Comparison of ENCODE assay signal across 8 cellular contexts in the genomic region with DNA sequence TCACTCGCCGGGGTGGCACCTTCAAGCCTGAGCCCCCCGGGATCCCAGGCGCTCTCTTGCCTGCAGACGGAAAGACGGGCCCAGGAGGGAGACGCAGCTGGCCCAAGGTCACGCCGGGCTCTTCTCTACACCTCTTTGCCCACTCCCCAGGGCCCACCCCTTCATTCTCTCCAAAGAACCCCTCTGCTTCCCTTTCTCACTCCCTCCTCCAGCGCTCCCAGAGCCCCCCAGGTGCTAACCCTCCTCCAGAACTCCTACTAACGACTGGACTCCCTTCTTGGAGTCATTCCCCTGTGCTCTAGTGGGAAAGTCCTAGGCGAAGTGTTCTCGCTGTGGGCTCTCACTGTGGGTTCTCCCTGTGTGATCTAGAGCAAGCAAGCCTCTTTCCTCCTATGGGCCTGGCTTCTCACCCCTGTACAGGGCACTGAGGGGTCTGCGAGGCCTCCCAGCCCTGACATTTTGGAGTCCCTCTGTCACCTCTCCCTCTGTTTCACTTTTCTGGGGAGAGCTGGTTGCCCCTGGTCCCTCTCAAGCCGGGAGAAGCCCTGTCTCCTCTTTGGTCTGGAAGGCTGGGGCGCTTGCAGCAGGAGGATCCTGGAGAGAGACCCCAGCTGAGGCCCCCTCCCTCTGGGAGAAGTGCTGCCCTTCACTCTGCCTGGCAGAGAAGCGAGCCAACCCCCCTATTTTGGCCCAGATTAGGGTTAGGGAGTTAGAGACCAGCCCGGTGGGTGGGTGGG. TPM values are rescaled to one million over a fixed set of nuclear protein-coding genes. Genes with fewer than 3 reads are reported as not detected.
DNase-seq lines count a peak whose midpoint lies in the region; ATAC-seq, FAIRE-seq and TF ChIP-seq lines count a peak whose summit lies in the region.

No MANE protein-coding gene starts in this region.

- H3K27ac Mint-ChIP-seq in activated naive CD4-positive, alpha-beta T cell treated with anti-CD3 and anti-CD28 coated beads for 36 hours: peak overlapping the region; percentile 44
- H3K27ac Mint-ChIP-seq in activated CD8-positive, alpha-beta T cell treated with anti-CD3 and anti-CD28 coated beads for 36 hours: peak overlapping the region; percentile 28

- ATAC-seq in activated CD8-positive, alpha-beta T cell treated with anti-CD3 and anti-CD28 coated beads for 36 hours: no peak

- 7 to 16% (median 9%) methylated on average over 9 to 18 of the region's 18 CpGs for WGBS in stomach, 5 donors

- TF ChIP-seq EP300 in stomach (IDR thresholded peaks at IDR 0.05): no peak

- H3K27ac ChIP-seq in stomach: peak overlapping the region; percentile 79 to 93 (median 88)

- peaks cover 0 to 6% (median 0%) of the 10 kb centered on the region in 3 donors for H3K27me3 ChIP-seq in stomach

- peak overlapping the region; percentile 83 for H3K4me3 Mint-ChIP-seq in activated naive CD4-positive, alpha-beta T cell treated with anti-CD3 and anti-CD28 coated beads for 36 hours
- H3K4me3 Mint-ChIP-seq in activated CD8-positive, alpha-beta T cell treated with anti-CD3 and anti-CD28 coated beads for 36 hours: peak overlapping the region; percentile 91

- no peaks in the 10 kb centered on the region for H3K9me3 ChIP-seq in stomach

- TF ChIP-seq POLR2A in stomach (IDR thresholded peaks at IDR 0.05): no peak

- peaks cover 5% of the 10 kb centered on the region for H3K4me1 Mint-ChIP-seq in activated naive CD4-positive, alpha-beta T cell treated with anti-CD3 and anti-CD28 coated beads for 36 hours (ENCODE audit: low read depth)
- peaks cover 16% of the 10 kb centered on the region for H3K4me1 Mint-ChIP-seq in activated CD8-positive, alpha-beta T cell treated with anti-CD3 and anti-CD28 coated beads for 36 hours (ENCODE audit: low read depth)

- POLR2A ChIA-PET in activated CD8-positive, alpha-beta T cell treated with anti-CD3 and anti-CD28 coated beads for 36 hours (lab: Charles Lee): no interaction called here

- no peaks in the 10 kb centered on the region for H3K36me3 Mint-ChIP-seq in activated naive CD4-positive, alpha-beta T cell treated with anti-CD3 and anti-CD28 coated beads for 36 hours (ENCODE audit: low read depth)
- no peaks in the 10 kb centered on the region for H3K36me3 Mint-ChIP-seq in activated CD8-positive, alpha-beta T cell treated with anti-CD3 and anti-CD28 coated beads for 36 hours (ENCODE audit: low read depth)

- H3K36me3 ChIP-seq in stomach: peaks cover 0 to 10% (median 7%) of the 10 kb centered on the region in 4 donors

- peak; percentile 10 for DNase-seq in activated naive CD4-positive, alpha-beta T cell treated with anti-CD3 and anti-CD28 coated beads for 36 hours
- no peak for DNase-seq in activated naive CD4-positive, alpha-beta T cell treated with anti-CD3 and anti-CD28 coated beads, Interleukin-2, amount 50 U/mL, for 16 hours
- no peak for DNase-seq in activated CD8-positive, alpha-beta T cell treated with anti-CD3 and anti-CD28 coated beads for 36 hours
- DNase-seq in stomach: no peak
- no peak for DNase-seq in ureter (ENCODE audit: low spot score)
- no peak for DNase-seq in NK-92 treated with Interleukin-12 subunit alpha and Interleukin-12 subunit beta, amount 100 ng/mL, for 24 hours (lab: John Stamatoyannopoulos, UW)
- DNase-seq in urothelium cell line (ENCODE audit: low spot score): no peak

- peaks cover 25 to 86% (median 74%) of the 10 kb centered on the region in 4 donors for H3K4me1 ChIP-seq in stomach

- no peak for TF ChIP-seq CTCF in activated CD8-positive, alpha-beta T cell treated with anti-CD3 and anti-CD28 coated beads for 36 hours (IDR thresholded peaks at IDR 0.05)
- TF ChIP-seq CTCF in stomach (IDR thresholded peaks at IDR 0.05): no peak

- peaks cover 10% of the 10 kb centered on the region for H3K27me3 Mint-ChIP-seq in activated naive CD4-positive, alpha-beta T cell treated with anti-CD3 and anti-CD28 coated beads for 36 hours (ENCODE audit: low read depth)
- H3K27me3 Mint-ChIP-seq in activated CD8-positive, alpha-beta T cell treated with anti-CD3 and anti-CD28 coated beads for 36 hours: peaks cover 11% of the 10 kb centered on the region

- FAIRE-seq in urothelium cell line (lab: Jason Lieb, UNC): no peak

- intact Hi-C loops in activated naive CD4-positive, alpha-beta T cell treated with anti-CD3 and anti-CD28 coated beads for 36 hours (cut with micrococcal nuclease): loop anchor here (5.0 kb wide), 1 partner anchor 39 kb away; no protein-coding TSS in a partner anchor
- intact Hi-C loops in activated CD8-positive, alpha-beta T cell treated with anti-CD3 and anti-CD28 coated beads for 36 hours (cut with micrococcal nuclease): no loop called here
- intact Hi-C loops in stomach (cut with DNase I; ENCODE audit: low total_unique reads): no loop called here

- CTCF ChIA-PET in activated naive CD4-positive, alpha-beta T cell treated with anti-CD3 and anti-CD28 coated beads for 36 hours (lab: Charles Lee): interaction anchor here (4.1 kb wide), 1 partner anchor 19 kb away, joined by 12 read pairs; no protein-coding TSS in a partner anchor
- CTCF ChIA-PET in activated CD8-positive, alpha-beta T cell treated with anti-CD3 and anti-CD28 coated beads for 36 hours (lab: Charles Lee): interaction anchor here (1.2 kb wide), 1 partner anchor 18 kb away, joined by 4 read pairs; no protein-coding TSS in a partner anchor

- no peaks in the 10 kb centered on the region for H3K9me3 Mint-ChIP-seq in activated naive CD4-positive, alpha-beta T cell treated with anti-CD3 and anti-CD28 coated beads for 36 hours
- H3K9me3 Mint-ChIP-seq in activated CD8-positive, alpha-beta T cell treated with anti-CD3 and anti-CD28 coated beads for 36 hours: no peaks in the 10 kb centered on the region

- H3K4me3 ChIP-seq in iPS-11a (ENCODE audit: low read depth, low read length): peak overlapping the region; percentile 39
- peak overlapping the region; percentile 70 to 89 (median 76) for H3K4me3 ChIP-seq in stomach

RNA-seq across cellular contexts. Expression of a gene that starts 0.9 kb away (rescaled TPM):
- 1 to 10 TPM; 1.5 to 1.6 TPM for total RNA-seq in activated naive CD4-positive, alpha-beta T cell treated with anti-CD3 and anti-CD28 coated beads for 36 hours
- 1 to 10 TPM; 3.7 to 4.6 TPM for total RNA-seq in activated CD8-positive, alpha-beta T cell treated with anti-CD3 and anti-CD28 coated beads for 36 hours
- total RNA-seq in stomach: 100 to 1,000 TPM in 2 of 5 donors, 10 to 100 TPM in 3; 23.3 to 380 (median 37.2) TPM
- polyA plus RNA-seq in stomach: 10 to 100 TPM; 17.1 to 30.5 (median 30.2) TPM
- 34.9 TPM for total RNA-seq in ureter

RNA-seq across cellular contexts. Expression of a gene that starts 28.2 kb away (rescaled TPM):
- total RNA-seq in activated naive CD4-positive, alpha-beta T cell treated with anti-CD3 and anti-CD28 coated beads for 36 hours: not detected
- total RNA-seq in activated CD8-positive, alpha-beta T cell treated with anti-CD3 and anti-CD28 coated beads for 36 hours: not detected
- 1 to 10 TPM in 2 of 5 donors, under 1 TPM in 1, not detected in 2; 0.18 to 1.9 (median 1.3) TPM for total RNA-seq in stomach
- 1 to 10 TPM in 2 of 3 donors, under 1 TPM in 1; 0.75 to 1.5 (median 1.3) TPM for polyA plus RNA-seq in stomach
- 7.6 TPM for total RNA-seq in ureter
